ENCODE assay signal across 8 cellular contexts in genomic region chr18:35267161-35267651, GRCh38. TPM values are rescaled to one million over a fixed set of nuclear protein-coding genes. Genes with fewer than 3 reads are reported as not detected.
DNase-seq lines count a peak whose midpoint lies in the region; ATAC-seq lines count a peak whose summit lies in the region.

No MANE protein-coding gene starts in this region.

- no peak overlapping the region for H3K9ac ChIP-seq in rectal smooth muscle tissue (ENCODE audit: low read length)

- H3K4me1 ChIP-seq in CD8-positive, alpha-beta memory T cell (ENCODE audit: insufficient read depth, low read length): peaks cover 6% of the 10 kb centered on the region
- H3K4me1 ChIP-seq in rectal smooth muscle tissue (ENCODE audit: control insufficient read depth, insufficient read depth, low read length): no peaks in the 10 kb centered on the region
- no peaks in the 10 kb centered on the region for H3K4me1 ChIP-seq in urinary bladder (ENCODE audit: insufficient read depth)

- peaks cover 23 to 36% (median 35%) of the 10 kb centered on the region in 3 donors for H3K4me1 Mint-ChIP-seq in CD8-positive, alpha-beta memory T cell

- DNase-seq in CD8-positive, alpha-beta memory T cell: peak; percentile 51 to 78 (median 64)
- DNase-seq in H7 (peak; percentile 45), NCI-H82 (lab: John Stamatoyannopoulos, UW) (peak; percentile 62), globus pallidus (ENCODE audit: low spot score) (peak; percentile 79)
- DNase-seq in activated naive CD4-positive, alpha-beta T cell treated with Interleukin-2 at 50 U/mL for 16 hours: peak; percentile 67

- peak overlapping the region; percentile 66 for H3K4me3 ChIP-seq in CD8-positive, alpha-beta memory T cell (ENCODE audit: low read length)
- H3K4me3 ChIP-seq in H7 (ENCODE audit: insufficient read depth, low read depth, low read length): no peak overlapping the region; the same call in 1 of the 2 replicates
- peak overlapping the region; percentile 73 for H3K4me3 ChIP-seq in rectal smooth muscle tissue (ENCODE audit: low read length)
- H3K4me3 ChIP-seq in urinary bladder (ENCODE audit: low read depth, low read length): peak overlapping the region; percentile 66

- POLR2A ChIA-PET in CD8-positive, alpha-beta memory T cell (lab: Charles Lee): interaction anchor here (1.0 to 1.3 kb wide), 5 partner anchors 17 to 238 kb away, joined by 3 to 14 read pairs (median 5); partner anchors contain the start of genes ZNF397 and ZSCAN30

- H3K27me3 Mint-ChIP-seq in CD8-positive, alpha-beta memory T cell: peaks cover 0 to 1% of the 10 kb centered on the region in 2 donors

- 3% methylated on average over 48 of the region's 48 CpGs for WGBS in urinary bladder

- peaks cover 0 to 16% (median 0%) of the 10 kb centered on the region in 3 donors for H3K36me3 Mint-ChIP-seq in CD8-positive, alpha-beta memory T cell

- peak overlapping the region; percentile 96 to 98 (median 97) for H3K4me3 Mint-ChIP-seq in CD8-positive, alpha-beta memory T cell

- H3K9me3 Mint-ChIP-seq in CD8-positive, alpha-beta memory T cell: no peaks in the 10 kb centered on the region

- no peak for ATAC-seq in GM18867 (IDR thresholded peaks at IDR 0.05; ENCODE audit: unreplicated experiment)

- H3K9me3 ChIP-seq in CD8-positive, alpha-beta memory T cell (ENCODE audit: low read length): no peaks in the 10 kb centered on the region

- H3K27ac ChIP-seq in CD8-positive, alpha-beta memory T cell (ENCODE audit: low read depth, low read length): peak overlapping the region; percentile 65
- peak overlapping the region; percentile 80 for H3K27ac ChIP-seq in rectal smooth muscle tissue (ENCODE audit: low read depth, low read length)
- peak overlapping the region; percentile 77 for H3K27ac ChIP-seq in urinary bladder (ENCODE audit: low read depth)

- peak overlapping the region; percentile 80 to 100 (median 96) for H3K27ac Mint-ChIP-seq in CD8-positive, alpha-beta memory T cell

- H3K36me3 ChIP-seq in CD8-positive, alpha-beta memory T cell (ENCODE audit: insufficient read depth, low read length): no peaks in the 10 kb centered on the region
- H3K36me3 ChIP-seq in H7 (replicated peaks; ENCODE audit: control insufficient read depth, insufficient read depth, low read length) (no peaks in the 10 kb centered on the region; the same call in 1 of the 2 replicates), rectal smooth muscle tissue (ENCODE audit: control insufficient read depth, insufficient read depth, low read length) (peaks cover 3% of the 10 kb centered on the region), urinary bladder (ENCODE audit: insufficient read depth) (peaks cover 3% of the 10 kb centered on the region)

- no peaks in the 10 kb centered on the region for H3K27me3 ChIP-seq in CD8-positive, alpha-beta memory T cell (ENCODE audit: insufficient read depth, low read length, poor library complexity, severe bottlenecking)
- no peaks in the 10 kb centered on the region for H3K27me3 ChIP-seq in H7 (ENCODE audit: control insufficient read depth, insufficient read depth, low read length)
- H3K27me3 ChIP-seq in rectal smooth muscle tissue (ENCODE audit: control insufficient read depth, insufficient read depth, low read length): no peaks in the 10 kb centered on the region

- CTCF ChIA-PET in CD8-positive, alpha-beta memory T cell (lab: Charles Lee): interaction anchor here (0.9 to 2.9 kb wide), 6 partner anchors 22 to 238 kb away, joined by 3 to 15 read pairs (median 5); partner anchors contain the start of genes INO80C and ZSCAN30

RNA-seq across cellular contexts. Expression of gene ZSCAN30, which starts 22.8 kb away (rescaled TPM):
- total RNA-seq in CD8-positive, alpha-beta memory T cell: 10 to 100 TPM in 1 of 2 experiments, 1 to 10 TPM in 1; 8.9 to 10.8 TPM
- 3.0 TPM for polyA plus RNA-seq in CD8-positive, alpha-beta memory T cell
- 6.2 and 8.2 TPM in 2 replicates for total RNA-seq in H7 (2014; rRNA removed; shearing (Covaris generic))
- 23.2 TPM for total RNA-seq in urinary bladder
- 9.1 TPM for polyA plus RNA-seq in urinary bladder

RNA-seq across cellular contexts. Expression of gene ZNF397, which starts 26.4 kb away (rescaled TPM):
- total RNA-seq in CD8-positive, alpha-beta memory T cell: 10 to 100 TPM; 20.9 to 22.5 TPM
- polyA plus RNA-seq in CD8-positive, alpha-beta memory T cell: 6.7 TPM
- total RNA-seq in H7 (2014; rRNA removed; shearing (Covaris generic)): 17.5 and 30.0 TPM in 2 replicates
- total RNA-seq in urinary bladder: 39.7 TPM
- 16.7 TPM for polyA plus RNA-seq in urinary bladder
